15 cellular contexts compared by ENCODE assay signal in genomic region chr13:78607409-78608253, GRCh38. TPM values are rescaled to one million over a fixed set of nuclear protein-coding genes. Genes with fewer than 3 reads are reported as not detected.
DNase-seq lines count a peak whose midpoint lies in the region; ATAC-seq and TF ChIP-seq lines count a peak whose summit lies in the region.
"Had no signal": no experiment of that assay in that cellular context is flagged by ENCODE, and none has a peak within 500 bp of the region (broad histone marks: within the 10 kb centered on the region; RNA-seq: fewer than 3 reads in every experiment).

No MANE protein-coding gene starts in this region.

- 3 to 7% methylated on average over 18 to 42 of the region's 42 CpGs for WGBS in endodermal cell (ENCODE audit: insufficient coverage in 1 of 2, insufficient read length in 1 of 2), 2 experiments

- no peak overlapping the region for H3K4me3 ChIP-seq in endodermal cell (ENCODE audit: low read length)
- H3K4me3 ChIP-seq in naive thymus-derived CD4-positive, alpha-beta T cell (ENCODE audit: low read length): no peak overlapping the region

- H3K36me3 Mint-ChIP-seq in CD14-positive monocyte (peaks cover 0 to 3% of the 10 kb centered on the region in 2 donors), endodermal cell (ENCODE audit: low read depth) (peaks cover 3% of the 10 kb centered on the region)
- H3K36me3 Mint-ChIP-seq in naive thymus-derived CD4-positive, alpha-beta T cell: peaks cover 0 to 5% (median 0%) of the 10 kb centered on the region in 5 donors

- intact Hi-C loops in CD14-positive monocyte (cut with micrococcal nuclease): no loop called here
- intact Hi-C loops in naive thymus-derived CD4-positive, alpha-beta T cell (cut with micrococcal nuclease): loop anchor here (1.0 to 10.0 kb wide), 4 partner anchors 10 to 913 kb away; partner anchors contain the start of gene SLAIN1 (in 1 of the 2)

- peaks cover 7% of the 10 kb centered on the region for H3K4me1 ChIP-seq in endodermal cell (ENCODE audit: control insufficient read depth, insufficient read depth, low read length)
- peaks cover 11 to 33% of the 10 kb centered on the region in 2 donors for H3K4me1 ChIP-seq in naive thymus-derived CD4-positive, alpha-beta T cell (ENCODE audit: control insufficient read depth in 2 of 2, insufficient read depth in 2 of 2, low read length in 2 of 2)

- no peak overlapping the region for H3K9ac ChIP-seq in endodermal cell (ENCODE audit: extremely low read depth, low read length, poor library complexity, severe bottlenecking)

- H3K27me3 Mint-ChIP-seq in CD14-positive monocyte (ENCODE audit: low read depth in 3 of 3): peaks cover 94 to 99% (median 95%) of the 10 kb centered on the region in 3 donors
- peaks cover 99% of the 10 kb centered on the region for H3K27me3 Mint-ChIP-seq in endodermal cell (ENCODE audit: insufficient read depth)
- peaks cover 74 to 89% (median 80%) of the 10 kb centered on the region in 5 donors for H3K27me3 Mint-ChIP-seq in naive thymus-derived CD4-positive, alpha-beta T cell

- no peaks in the 10 kb centered on the region for H3K36me3 ChIP-seq in endodermal cell (ENCODE audit: control insufficient read depth, insufficient read depth, low read length)
- no peaks in the 10 kb centered on the region for H3K36me3 ChIP-seq in naive thymus-derived CD4-positive, alpha-beta T cell (ENCODE audit: control insufficient read depth in 2 of 3, insufficient read depth in 3 of 3, low read length in 3 of 3)
- H3K36me3 ChIP-seq: BLaER1 treated with 17β-estradiol and CSF1 and Interleukin-3, amounts not matched to agents 10 nM and 100 nM had no signal

- POLR2A ChIA-PET in naive thymus-derived CD4-positive, alpha-beta T cell (lab: Charles Lee): interaction anchor here (0.6 to 1.2 kb wide), 3 partner anchors 10 to 1838 kb away, joined by 3 to 6 read pairs (median 3); no protein-coding TSS in a partner anchor

- DNase-seq in CD14-positive monocyte (ENCODE audit: low spot score): no peak
- peak; percentile 88 for DNase-seq in ELF-1 (ENCODE audit: low read depth, low spot score)
- DNase-seq in endodermal cell: peak; percentile 87
- DNase-seq in naive thymus-derived CD4-positive, alpha-beta T cell: no peak
- DNase-seq in NCI-H1105 (lab: John Stamatoyannopoulos, UW): no peak
- no peak for DNase-seq in kidney glomerular epithelial cell (lab: John Stamatoyannopoulos, UW)
- DNase-seq: Karpas-422, NCI-H2081, Right ventricle myocardium superior, substantia nigra, T1000 had no signal

- ATAC-seq in naive thymus-derived CD4-positive, alpha-beta T cell: no peak
- ATAC-seq in HG03354 (IDR thresholded peaks at IDR 0.05; ENCODE audit: poor library complexity, severe bottlenecking, unreplicated experiment) (no peak), HG02938 (IDR thresholded peaks at IDR 0.05; ENCODE audit: unreplicated experiment) (no peak)

- H3K27ac ChIP-seq in endodermal cell (ENCODE audit: low read depth, low read length): no peak overlapping the region
- no peak overlapping the region for H3K27ac ChIP-seq in naive thymus-derived CD4-positive, alpha-beta T cell (ENCODE audit: low read depth, low read length)
- H3K27ac ChIP-seq: BLaER1 treated with 17β-estradiol and CSF1 and Interleukin-3, amounts not matched to agents 10 nM and 100 nM had no signal

- H3K9me3 ChIP-seq in endodermal cell (ENCODE audit: control insufficient read depth, low read length): no peaks in the 10 kb centered on the region
- no peaks in the 10 kb centered on the region for H3K9me3 ChIP-seq in naive thymus-derived CD4-positive, alpha-beta T cell (ENCODE audit: control insufficient read depth in 2 of 3, low read length in 3 of 3)

- peaks cover 48% of the 10 kb centered on the region for H3K4me1 Mint-ChIP-seq in CD14-positive monocyte
- H3K4me1 Mint-ChIP-seq in endodermal cell: peaks cover 19% of the 10 kb centered on the region
- H3K4me1 Mint-ChIP-seq in naive thymus-derived CD4-positive, alpha-beta T cell: peaks cover 32 to 63% (median 53%) of the 10 kb centered on the region in 7 donors

- H3K27ac Mint-ChIP-seq in CD14-positive monocyte: no peak overlapping the region
- no peak overlapping the region for H3K27ac Mint-ChIP-seq in endodermal cell
- peak overlapping the region in 1 of 9 donors; percentile 65 for H3K27ac Mint-ChIP-seq in naive thymus-derived CD4-positive, alpha-beta T cell

- H3K4me3 Mint-ChIP-seq in CD14-positive monocyte (peak overlapping the region; percentile 24 to 92), endodermal cell (peak overlapping the region; percentile 56)
- H3K4me3 Mint-ChIP-seq in naive thymus-derived CD4-positive, alpha-beta T cell: peak overlapping the region; percentile 34 to 83 (median 72)

- peaks cover 100% of the 10 kb centered on the region for H3K27me3 ChIP-seq in endodermal cell (ENCODE audit: control insufficient read depth, insufficient read depth, low read length, poor library complexity, severe bottlenecking)
- peaks cover 26 to 53% of the 10 kb centered on the region in 2 donors for H3K27me3 ChIP-seq in naive thymus-derived CD4-positive, alpha-beta T cell (ENCODE audit: control insufficient read depth in 2 of 2, insufficient read depth in 2 of 2, low read length in 2 of 2)

- TF ChIP-seq CTCF in CD14-positive monocyte (IDR thresholded peaks at IDR 0.05) (no peak), endodermal cell (conservative IDR thresholded peaks at IDR 0.05) (no peak)

- CTCF ChIA-PET in naive thymus-derived CD4-positive, alpha-beta T cell (lab: Charles Lee): no interaction called here

- H3K9me3 Mint-ChIP-seq in CD14-positive monocyte (peaks cover 0 to 26% (median 17%) of the 10 kb centered on the region in 7 donors), endodermal cell (no peaks in the 10 kb centered on the region)
- peaks cover 0 to 13% (median 1%) of the 10 kb centered on the region in 11 donors for H3K9me3 Mint-ChIP-seq in naive thymus-derived CD4-positive, alpha-beta T cell

RNA-seq across cellular contexts. Expression of gene POU4F1, which starts 4.3 kb away (rescaled TPM):
- polyA plus RNA-seq in CD14-positive monocyte: not detected
- total RNA-seq in endodermal cell: under 1 TPM; 0.11 to 0.15 TPM
- 11.4 TPM for polyA plus RNA-seq in endodermal cell (2013, experiment 1 of 2)
- polyA plus RNA-seq in endodermal cell (2013, experiment 2 of 2): 8.4 TPM
- under 1 TPM in 3 of 5 experiments, not detected in 2; 0.08 to 0.22 (median 0.15) TPM for total RNA-seq in naive thymus-derived CD4-positive, alpha-beta T cell
- not detected for polyA plus RNA-seq in naive thymus-derived CD4-positive, alpha-beta T cell
- total RNA-seq: fibroblast of lung, Right ventricle myocardium superior had no signal
- polyA plus RNA-seq: fibroblast of lung had no signal

RNA-seq across cellular contexts. Expression of gene OBI1, which starts 51.3 kb away (rescaled TPM):
- polyA plus RNA-seq in CD14-positive monocyte: 1 to 10 TPM; 3.5 to 5.2 TPM
- 10 to 100 TPM; 16.7 to 28.6 TPM for total RNA-seq in endodermal cell
- 25.0 TPM for polyA plus RNA-seq in endodermal cell (2013, experiment 1 of 2)
- 22.9 TPM for polyA plus RNA-seq in endodermal cell (2013, experiment 2 of 2)
- total RNA-seq in naive thymus-derived CD4-positive, alpha-beta T cell: 10 to 100 TPM in 3 of 5 experiments, 1 to 10 TPM in 2; 4.2 to 17.7 (median 15.9) TPM
- polyA plus RNA-seq in naive thymus-derived CD4-positive, alpha-beta T cell: 10 to 100 TPM; 10.5 to 17.2 TPM

Comparison
In these comparisons a context has a peak if more than half of its experiments do, and no peak if none do; other contexts are left out.
1. DNase-seq: peak in ELF-1 (single experiment) and endodermal cell (single experiment); none in CD14-positive monocyte (single experiment), naive thymus-derived CD4-positive, alpha-beta T cell (0 of 9), NCI-H1105 (single experiment) and kidney glomerular epithelial cell (single experiment).
2. intact Hi-C loops: an anchor here in naive thymus-derived CD4-positive, alpha-beta T cell (1.0 to 10.0 kb wide); none called in CD14-positive monocyte.
3. Peak in every context shown above with its lines, with median percentiles within 50 percentile points of each other: H3K4me3 Mint-ChIP-seq.